ENCODE assay signal across 9 cellular contexts in genomic region chr3:46406440-46406785, GRCh38. TPM values are rescaled to one million over a fixed set of nuclear protein-coding genes. Genes with fewer than 3 reads are reported as not detected.
DNase-seq lines count a peak whose midpoint lies in the region; ATAC-seq and TF ChIP-seq lines count a peak whose summit lies in the region.
"Had no signal": no experiment of that assay in that cellular context is flagged by ENCODE, and none has a peak within 500 bp of the region (broad histone marks: within the 10 kb centered on the region; RNA-seq: fewer than 3 reads in every experiment).

No MANE protein-coding gene starts in this region.

- H3K4me3 ChIP-seq in CD4-positive, CD25-positive, alpha-beta regulatory T cell (ENCODE audit: low read depth, low read length): no peak overlapping the region
- H3K4me3 ChIP-seq in esophagus (ENCODE audit: low read depth in 1 of 2, low read length in 2 of 2): no peak overlapping the region
- H3K4me3 ChIP-seq in psoas muscle: no peak overlapping the region
- H3K4me3 ChIP-seq in HAP-1: no peak overlapping the region

- 68 to 77% methylated on average over 4 of the region's 4 CpGs for WGBS in esophagus, 2 donors
- 71 to 76% (median 73%) methylated on average over 4 of the region's 4 CpGs for WGBS in psoas muscle, 3 donors

- H3K9me3 ChIP-seq in CD4-positive, CD25-positive, alpha-beta regulatory T cell (ENCODE audit: control insufficient read depth in 2 of 2, low read length in 2 of 2): no peaks in the 10 kb centered on the region
- H3K9me3 ChIP-seq in esophagus (ENCODE audit: control insufficient read depth in 2 of 2, insufficient read depth in 1 of 2, low read depth in 1 of 2, low read length in 1 of 2) (no peaks in the 10 kb centered on the region), psoas muscle (no peaks in the 10 kb centered on the region), HAP-1 (no peaks in the 10 kb centered on the region)

- no peaks in the 10 kb centered on the region for H3K36me3 ChIP-seq in CD4-positive, CD25-positive, alpha-beta regulatory T cell (ENCODE audit: control insufficient read depth, insufficient read depth, low read length)
- no peaks in the 10 kb centered on the region for H3K36me3 ChIP-seq in esophagus (ENCODE audit: control insufficient read depth in 2 of 2, insufficient read depth in 2 of 2, low read length in 1 of 2)
- H3K36me3 ChIP-seq in psoas muscle (ENCODE audit: insufficient read depth in 1 of 2, low read depth in 1 of 2): no peaks in the 10 kb centered on the region
- H3K36me3 ChIP-seq in HAP-1 (replicated peaks): no peaks in the 10 kb centered on the region

- H3K27ac ChIP-seq in CD4-positive, CD25-positive, alpha-beta regulatory T cell (ENCODE audit: insufficient read depth, low read length, poor library complexity, severe bottlenecking): peak overlapping the region; percentile 67
- H3K27ac ChIP-seq in esophagus (ENCODE audit: low read depth in 2 of 2, low read length in 1 of 2) (peak overlapping the region; percentile 38 to 47), psoas muscle (peak overlapping the region; percentile 73)

- H3K4me1 Mint-ChIP-seq in CD4-positive, CD25-positive, alpha-beta regulatory T cell: peaks cover 17 to 38% (median 19%) of the 10 kb centered on the region in 4 donors

- no peak for TF ChIP-seq CTCF in psoas muscle (IDR thresholded peaks at IDR 0.05)
- TF ChIP-seq CTCF in GM10248 (IDR thresholded peaks at IDR 0.05; ENCODE audit: control extremely low read depth, extremely low read depth, low read depth, missing control alignments): no peak

- peak overlapping the region in 3 of 4 donors; percentile 88 to 96 (median 90) for H3K4me3 Mint-ChIP-seq in CD4-positive, CD25-positive, alpha-beta regulatory T cell

- CTCF ChIA-PET in GM10248 (lab: Yijun Ruan, JAX): interaction anchor here (1.5 kb wide), 1 partner anchor 28 kb away, joined by 6 read pairs; no protein-coding TSS in a partner anchor

- POLR2A ChIA-PET in GM10248 (lab: Yijun Ruan, JAX): no interaction called here

- no peaks in the 10 kb centered on the region for H3K27me3 ChIP-seq in CD4-positive, CD25-positive, alpha-beta regulatory T cell (ENCODE audit: control insufficient read depth, insufficient read depth, low read length)
- H3K27me3 ChIP-seq in esophagus (ENCODE audit: control insufficient read depth in 1 of 2, insufficient read depth in 2 of 2, low read length in 2 of 2): no peaks in the 10 kb centered on the region
- H3K27me3 ChIP-seq in psoas muscle (ENCODE audit: insufficient read depth in 3 of 3, low read length in 2 of 3): no peaks in the 10 kb centered on the region
- peaks cover 15% of the 10 kb centered on the region for H3K27me3 ChIP-seq in HAP-1 (ENCODE audit: low read depth)

- H3K27ac Mint-ChIP-seq in CD4-positive, CD25-positive, alpha-beta regulatory T cell: peak overlapping the region; percentile 80 to 97 (median 94)

- peaks cover 20% of the 10 kb centered on the region for H3K27me3 Mint-ChIP-seq in CD4-positive, CD25-positive, alpha-beta regulatory T cell

- DNase-seq in CD4-positive, CD25-positive, alpha-beta regulatory T cell: no peak
- peak; percentile 63 for DNase-seq in MV-4-11 (lab: John Stamatoyannopoulos, UW)
- no peak for DNase-seq in psoas muscle
- no peak for DNase-seq in GM10248 (ENCODE audit: extremely low spot score)
- no peak for DNase-seq in HAP-1 (ENCODE audit: low spot score in 2 of 2)

- peaks cover 0 to 4% (median 0%) of the 10 kb centered on the region in 7 donors for H3K9me3 Mint-ChIP-seq in CD4-positive, CD25-positive, alpha-beta regulatory T cell

- no peaks in the 10 kb centered on the region for H3K36me3 Mint-ChIP-seq in CD4-positive, CD25-positive, alpha-beta regulatory T cell

- ATAC-seq in CD4-positive, CD25-positive, alpha-beta regulatory T cell (ENCODE audit: low read depth in 2 of 2): no peak
- no peak for ATAC-seq in psoas muscle
- no peak for ATAC-seq in HG03439 (IDR thresholded peaks at IDR 0.05; ENCODE audit: unreplicated experiment)
- no peak for ATAC-seq in esophagus mucosa

- intact Hi-C loops in psoas muscle (cut with DNase I): no loop called here

- in situ Hi-C loops in HAP-1 (cut with MboI; ENCODE audit: low sequenced_read_pairs): no loop called here

- H3K4me1 ChIP-seq in CD4-positive, CD25-positive, alpha-beta regulatory T cell (ENCODE audit: control insufficient read depth, insufficient read depth, low read length, poor library complexity, severe bottlenecking): peaks cover 17% of the 10 kb centered on the region
- H3K4me1 ChIP-seq in esophagus (ENCODE audit: control insufficient read depth in 2 of 2, insufficient read depth in 2 of 2, low read length in 1 of 2): peaks cover 0 to 2% of the 10 kb centered on the region in 2 donors
- H3K4me1 ChIP-seq in psoas muscle: peaks cover 17% of the 10 kb centered on the region
- no peaks in the 10 kb centered on the region for H3K4me1 ChIP-seq in HAP-1

RNA-seq across cellular contexts. Expression of gene CCRL2, which starts 0.6 kb away (rescaled TPM):
- 10.6 TPM for total RNA-seq in CD4-positive, CD25-positive, alpha-beta regulatory T cell
- polyA plus RNA-seq in CD4-positive, CD25-positive, alpha-beta regulatory T cell: 1 to 10 TPM; 1.4 to 2.2 (median 1.9) TPM
- under 1 TPM; 0.28 to 0.29 TPM for polyA plus RNA-seq in esophagus
- total RNA-seq in psoas muscle: 1 to 10 TPM; 1.0 to 1.8 (median 1.7) TPM
- polyA plus RNA-seq in psoas muscle: 1 to 10 TPM in 1 of 3 donors, under 1 TPM in 2; 0.55 to 1.1 (median 0.70) TPM
- total RNA-seq in esophagus mucosa: 0.24 TPM

RNA-seq across cellular contexts. Expression of gene CCR5, which starts 35.7 kb away (rescaled TPM):
- 18.2 TPM for total RNA-seq in CD4-positive, CD25-positive, alpha-beta regulatory T cell
- polyA plus RNA-seq in CD4-positive, CD25-positive, alpha-beta regulatory T cell: 10 to 100 TPM; 10.9 to 18.6 (median 15.7) TPM
- polyA plus RNA-seq in esophagus (1 to 10 TPM in 1 of 2 donors, under 1 TPM in 1; 0.73 to 1.2 TPM), psoas muscle (under 1 TPM; 0.08 to 0.21 (median 0.14) TPM)
- total RNA-seq in psoas muscle (1 to 10 TPM in 1 of 4 donors, under 1 TPM in 3; 0.19 to 1.1 (median 0.52) TPM), esophagus mucosa (0.28 TPM)
- total RNA-seq: RPMI7951 had no signal

RNA-seq across cellular contexts. Expression of gene CCR2, which starts 52.5 kb away (rescaled TPM):
- total RNA-seq in CD4-positive, CD25-positive, alpha-beta regulatory T cell: 9.5 TPM
- polyA plus RNA-seq in CD4-positive, CD25-positive, alpha-beta regulatory T cell: 10 to 100 TPM; 14.4 to 25.6 (median 16.5) TPM
- polyA plus RNA-seq in esophagus (under 1 TPM; 0.24 to 0.39 TPM), psoas muscle (under 1 TPM; 0.10 to 0.34 (median 0.27) TPM)
- total RNA-seq in psoas muscle (1 to 10 TPM in 1 of 4 donors, under 1 TPM in 3; 0.23 to 1.0 (median 0.38) TPM), esophagus mucosa (0.48 TPM)
- total RNA-seq: RPMI7951 had no signal

RNA-seq across cellular contexts. Expression of gene LTF, which starts 58.3 kb away (rescaled TPM):
- total RNA-seq in CD4-positive, CD25-positive, alpha-beta regulatory T cell: not detected
- polyA plus RNA-seq in CD4-positive, CD25-positive, alpha-beta regulatory T cell: not detected
- polyA plus RNA-seq in esophagus (1 to 10 TPM in 1 of 2 donors, under 1 TPM in 1; 0.98 to 2.3 TPM), psoas muscle (1 to 10 TPM in 1 of 3 donors, under 1 TPM in 2; 0.73 to 1.9 (median 0.94) TPM)
- total RNA-seq in psoas muscle (1 to 10 TPM; 2.0 to 3.8 (median 3.2) TPM), esophagus mucosa (108 TPM)
